Comparison of ENCODE assay signal across 2 cellular contexts in the genomic region with DNA sequence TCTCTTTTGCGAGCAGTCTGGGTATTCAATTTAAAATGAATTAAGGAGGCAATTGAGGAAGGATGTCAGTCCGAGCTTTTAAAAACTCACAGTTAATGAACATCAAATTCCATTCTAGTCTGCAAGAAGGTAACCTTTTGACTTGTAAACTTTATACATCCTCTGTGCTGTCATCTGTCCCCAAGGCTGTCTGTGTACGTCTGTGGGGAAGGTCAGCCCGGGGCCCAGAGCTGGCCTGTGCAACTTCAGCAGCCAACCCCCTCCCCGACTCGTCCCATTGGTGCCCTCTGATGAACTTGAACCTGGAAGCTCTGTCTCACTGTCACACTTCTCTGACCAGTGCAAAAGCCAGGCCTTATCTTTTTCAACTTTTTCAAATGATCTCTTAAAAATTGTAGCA.
TF ChIP-seq lines count a peak whose summit lies in the region.

No MANE protein-coding gene starts in this region.

TF ChIP-seq in liver, 16 proteins besides CTCF, POLR2A, EP300 and RAD21 (continued from another document):
- TF ChIP-seq, protein P1, sequence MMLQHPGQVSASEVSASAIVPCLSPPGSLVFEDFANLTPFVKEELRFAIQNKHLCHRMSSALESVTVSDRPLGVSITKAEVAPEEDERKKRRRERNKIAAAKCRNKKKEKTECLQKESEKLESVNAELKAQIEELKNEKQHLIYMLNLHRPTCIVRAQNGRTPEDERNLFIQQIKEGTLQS (IDR thresholded peaks at IDR 0.05) = no peak
- TF ChIP-seq SP1 (IDR thresholded peaks at IDR 0.05) = peak; percentile 44
- TF ChIP-seq RXRA (IDR thresholded peaks at IDR 0.05) = peak; percentile 57 to 64

TF ChIP-seq in HepG2, 621 proteins besides CTCF, POLR2A, EP300 and RAD21 (continued from another document):
- TF ChIP-seq CCAR2 (optimal IDR thresholded peaks at IDR 0.05; ENCODE audit: low read depth, low read length) = no peak
- TF ChIP-seq TOPORS (CRISPR knock-in tag; IDR thresholded peaks at IDR 0.05) = no peak
- no peak for TF ChIP-seq NONO (IDR thresholded peaks at IDR 0.05)
- TF ChIP-seq NONO (CRISPR knock-in tag; conservative IDR thresholded peaks at IDR 0.05) = no peak
- no peak for TF ChIP-seq ZNF883 (CRISPR knock-in tag; IDR thresholded peaks at IDR 0.05; ENCODE audit: not compliant biosample characterization)
- no peak for TF ChIP-seq NFE2L1 (CRISPR knock-in tag; IDR thresholded peaks at IDR 0.05; ENCODE audit: borderline replicate concordance)
- no peak for TF ChIP-seq CHCHD3 (CRISPR knock-in tag; IDR thresholded peaks at IDR 0.05)
- no peak for TF ChIP-seq ZFP82 (CRISPR knock-in tag; IDR thresholded peaks at IDR 0.05; ENCODE audit: borderline replicate concordance)
- no peak for TF ChIP-seq ATRX (CRISPR knock-in tag; IDR thresholded peaks at IDR 0.05; ENCODE audit: borderline replicate concordance)
- TF ChIP-seq ZNF234 (CRISPR knock-in tag; conservative IDR thresholded peaks at IDR 0.05) = no peak
- no peak for TF ChIP-seq SAP130 (CRISPR knock-in tag; IDR thresholded peaks at IDR 0.05; ENCODE audit: low read depth)
TF ChIP-seq in HepG2: peak in this region for 0.
